Comparison of ENCODE assay signal across 8 cellular contexts in genomic region chr1:108746382-108747127, GRCh38. TPM values are rescaled to one million over a fixed set of nuclear protein-coding genes. Genes with fewer than 3 reads are reported as not detected.
DNase-seq lines count a peak whose midpoint lies in the region; ATAC-seq and TF ChIP-seq lines count a peak whose summit lies in the region.

TSS of gene STXBP3 (plus strand) at chr1:108746674. CDS start at chr1:108746738, 64 bp downstream.

- H3K4me1 ChIP-seq in parathyroid adenoma: no peaks in the 10 kb centered on the region
- peaks cover 3 to 29% (median 8%) of the 10 kb centered on the region in 4 donors for H3K4me1 ChIP-seq in transverse colon

- peak within 1 kb of the TSS; percentile 88 for H2AFZ ChIP-seq in SU-DHL-6 (ENCODE audit: low read depth, low read length, severe bottlenecking)
- H2AFZ ChIP-seq in parathyroid adenoma: peak within 1 kb of the TSS; percentile 88

- intact Hi-C loops in Right ventricle myocardium inferior (cut with DNase I): loop anchor here (1.0 kb wide), 1 partner anchor 54 kb away; the partner anchor contains the start of gene PRPF38B
- intact Hi-C loops in transverse colon (cut with DNase I; ENCODE audit: low total_unique reads): no loop called here

- peak within 1 kb of the TSS; percentile 45 for H3K27ac ChIP-seq in SU-DHL-6 (ENCODE audit: low read depth, low read length)
- H3K27ac ChIP-seq in parathyroid adenoma: peak within 1 kb of the TSS; percentile 84
- H3K27ac ChIP-seq in transverse colon: peak within 1 kb of the TSS; percentile 95 to 99 (median 98)

- H3K27me3 ChIP-seq in SU-DHL-6 (ENCODE audit: low read length): no peaks in the 10 kb centered on the region
- no peaks in the 10 kb centered on the region for H3K27me3 ChIP-seq in parathyroid adenoma (ENCODE audit: control insufficient read depth, insufficient read depth, low read length)
- H3K27me3 ChIP-seq in transverse colon: no peaks in the 10 kb centered on the region

- peak; percentile 100 for TF ChIP-seq POLR2A in transverse colon (IDR thresholded peaks at IDR 0.05)

- H3K9me3 ChIP-seq in SU-DHL-6 (ENCODE audit: insufficient read depth, low read length) (no peaks in the 10 kb centered on the region), parathyroid adenoma (ENCODE audit: control insufficient read depth, low read length) (no peaks in the 10 kb centered on the region), transverse colon (no peaks in the 10 kb centered on the region)

- H3F3A ChIP-seq in SU-DHL-6 (ENCODE audit: insufficient read depth): peaks cover 10% of the 10 kb centered on the region; the same call in 1 of the 2 replicates

- peak; percentile 57 for TF ChIP-seq EP300 in transverse colon (IDR thresholded peaks at IDR 0.05; ENCODE audit: low read depth)

- DNase-seq in GM12864 (ENCODE audit: low read depth): peak; percentile 95
- peak; percentile 96 for DNase-seq in NCI-H1105 treated with DMSO at 0.1 percent for 48 hours (lab: John Stamatoyannopoulos, UW)
- DNase-seq in activated naive CD8-positive, alpha-beta T cell treated with anti-CD3 and anti-CD28 coated beads, Interleukin-2, amount 50 U/mL, for 16 hours (ENCODE audit: low read depth, low spot score): peak; percentile 99
- DNase-seq in Right ventricle myocardium inferior (ENCODE audit: missing footprints): peak; percentile 100
- DNase-seq in transverse colon: peak; percentile 100

- H3K79me2 ChIP-seq in SU-DHL-6 (ENCODE audit: insufficient read depth, low read length): peaks cover 20% of the 10 kb centered on the region; the same call in 1 of the 2 replicates
- no peaks in the 10 kb centered on the region for H3K79me2 ChIP-seq in parathyroid adenoma

- TF ChIP-seq CTCF in GM12864 (IDR thresholded peaks at IDR 0.05; ENCODE audit: low read depth, low read length, missing control alignments) (peak; percentile 97), SU-DHL-6 (IDR thresholded peaks at IDR 0.05; ENCODE audit: insufficient read depth, low read length, poor library complexity, severe bottlenecking) (peak; percentile 90), parathyroid adenoma (IDR thresholded peaks at IDR 0.05) (peak; percentile 81), transverse colon (IDR thresholded peaks at IDR 0.05) (peak; percentile 89 to 98 (median 93))

- peak within 1 kb of the TSS; percentile 71 for H3K4me2 ChIP-seq in SU-DHL-6 (ENCODE audit: low read depth, low read length, poor library complexity, severe bottlenecking)
- H3K4me2 ChIP-seq in parathyroid adenoma (ENCODE audit: low read length): peak within 1 kb of the TSS; percentile 82

- no peaks in the 10 kb centered on the region for H3K9me2 ChIP-seq in SU-DHL-6 (replicated peaks; ENCODE audit: insufficient read depth, low read length)

- H3K36me3 ChIP-seq in SU-DHL-6 (ENCODE audit: low read length) (no peaks in the 10 kb centered on the region), parathyroid adenoma (ENCODE audit: control insufficient read depth, insufficient read depth, low read length) (no peaks in the 10 kb centered on the region), transverse colon (no peaks in the 10 kb centered on the region)

- in situ Hi-C loops in transverse colon (cut with MboI; ENCODE audit: low pct_ligation_motif_present in 1 of 4, low pct_unique_long_range_greater_than_20kb in 1 of 4, low sequenced_read_pairs in 3 of 4): loop anchor here in 1 of 4 donors (10.0 kb wide), 1 partner anchor 52 kb away; the partner anchor contains the start of gene PRPF38B

- ATAC-seq in HG02642 (IDR thresholded peaks at IDR 0.05; ENCODE audit: poor library complexity, unreplicated experiment) (peak; percentile 92), Right ventricle myocardium inferior (peak; percentile 97)

- 1% methylated on average over 67 of the region's 71 CpGs; no CpG with 5 or more reads in 1 of the 2 donors for WGBS in transverse colon (ENCODE audit: low coverage in 1 of 2), 2 donors

- H3K9ac ChIP-seq in SU-DHL-6 (ENCODE audit: low read length) (peak within 1 kb of the TSS; percentile 76), parathyroid adenoma (no peak within 1 kb of the TSS)

- H4K20me1 ChIP-seq in SU-DHL-6 (ENCODE audit: low read depth, low read length): no peaks in the 10 kb centered on the region

- H3K4me3 ChIP-seq in GM12864 (ENCODE audit: low read depth, low read length) (peak within 1 kb of the TSS; percentile 69), SU-DHL-6 (ENCODE audit: insufficient read depth, low read length, poor library complexity, severe bottlenecking) (peak within 1 kb of the TSS; percentile 78), parathyroid adenoma (ENCODE audit: low read depth, low read length) (peak within 1 kb of the TSS; percentile 97), transverse colon (peak within 1 kb of the TSS; percentile 68 to 87 (median 74))

RNA-seq across cellular contexts. Expression of gene STXBP3, which starts in this region (rescaled TPM):
- 24.1 TPM for total RNA-seq in Right ventricle myocardium inferior
- 100 to 1,000 TPM in 1 of 4 donors, 10 to 100 TPM in 3; 33.3 to 134 (median 76.3) TPM for total RNA-seq in transverse colon

Comparison
In these comparisons a context has a peak if more than half of its experiments do, and no peak if none do; other contexts are left out.
1. Peak in every context shown above with its lines: DNase-seq, ATAC-seq, H3K4me3 ChIP-seq and H3K27ac ChIP-seq.
2. H3K27ac ChIP-seq: peak in every context shown above with its lines; median percentile 98 in transverse colon; 84 in parathyroid adenoma; 45 in SU-DHL-6.